ENCODE assay signal across 8 cellular contexts in the genomic region with DNA sequence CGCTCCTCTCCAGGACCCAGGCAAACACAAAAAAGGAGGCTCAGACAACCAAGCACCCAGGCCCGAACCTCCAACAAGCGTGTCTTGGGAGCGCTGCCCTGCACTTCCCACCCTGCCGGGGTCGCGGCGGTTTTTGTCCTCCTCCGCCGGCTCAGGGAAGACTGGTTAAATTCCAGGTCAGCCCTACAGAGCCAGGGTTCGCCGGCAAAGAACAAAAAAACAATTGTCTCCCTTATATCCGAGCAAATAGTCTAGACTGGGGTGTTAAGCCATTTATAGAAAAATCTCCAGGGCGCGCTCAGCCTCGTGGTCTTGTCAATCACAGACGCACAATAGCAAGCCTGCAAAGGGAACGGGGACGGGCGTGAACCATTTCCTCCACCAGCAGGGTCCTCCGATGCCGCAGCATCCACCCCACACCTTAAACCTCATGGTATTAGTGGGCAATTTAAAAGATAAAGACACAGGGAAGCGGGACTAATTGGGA. TPM values are rescaled to one million over a fixed set of nuclear protein-coding genes. Genes with fewer than 3 reads are reported as not detected.
A peak's percentile ranks its signal among the peaks of the same experiment; 100 is the strongest.
DNase-seq lines count a peak whose midpoint lies in the region; ATAC-seq and TF ChIP-seq lines count a peak whose summit lies in the region.

No MANE protein-coding gene starts in this region.

- peak overlapping the region in 1 of 2 donors; percentile 62 for H3K27ac ChIP-seq in coronary artery
- peak overlapping the region; percentile 28 to 34 for H3K27ac ChIP-seq in thoracic aorta

- H3K27ac Mint-ChIP-seq in activated CD4-positive, alpha-beta T cell treated with anti-CD3 and anti-CD28 coated beads, Interleukin-2, amount 10 ng/mL, durations not matched to agents 7 days and 5 days, result peak overlapping the region; percentile 91

- H3K4me1 Mint-ChIP-seq in activated CD4-positive, alpha-beta T cell treated with anti-CD3 and anti-CD28 coated beads, Interleukin-2, amount 10 ng/mL, durations not matched to agents 7 days and 5 days, result peaks cover 34% of the 10 kb centered on the region

- peaks cover 14% of the 10 kb centered on the region for H3K27me3 Mint-ChIP-seq in activated CD4-positive, alpha-beta T cell treated with anti-CD3 and anti-CD28 coated beads, Interleukin-2, amount 10 ng/mL, durations not matched to agents 7 days and 5 days

- H3K9me3 ChIP-seq in thoracic aorta, result no peaks in the 10 kb centered on the region

- no peak for ATAC-seq in thoracic aorta (ENCODE audit: insufficient number of reproducible peaks, low FRiP score, low read depth)
- no peak for ATAC-seq in GM18873 (IDR thresholded peaks at IDR 0.05; ENCODE audit: low FRiP score, unreplicated experiment)
- ATAC-seq in HG03108 (IDR thresholded peaks at IDR 0.05; ENCODE audit: unreplicated experiment), result no peak

- POLR2A ChIA-PET in activated CD4-positive, alpha-beta T cell treated with anti-CD3 and anti-CD28 coated beads, Interleukin-2, amount 10 ng/mL, durations not matched to agents 7 days and 5 days (lab: Charles Lee), result no interaction called here

- peak overlapping the region; percentile 90 for H3K4me3 Mint-ChIP-seq in activated CD4-positive, alpha-beta T cell treated with anti-CD3 and anti-CD28 coated beads, Interleukin-2, amount 10 ng/mL, durations not matched to agents 7 days and 5 days

- H3K36me3 Mint-ChIP-seq in activated CD4-positive, alpha-beta T cell treated with anti-CD3 and anti-CD28 coated beads, Interleukin-2, amount 10 ng/mL, durations not matched to agents 7 days and 5 days (ENCODE audit: low read depth), result peaks cover 4% of the 10 kb centered on the region

- H3K9me3 Mint-ChIP-seq in activated CD4-positive, alpha-beta T cell treated with anti-CD3 and anti-CD28 coated beads, Interleukin-2, amount 10 ng/mL, durations not matched to agents 7 days and 5 days, result no peaks in the 10 kb centered on the region

- CTCF ChIA-PET in activated CD4-positive, alpha-beta T cell treated with anti-CD3 and anti-CD28 coated beads, Interleukin-2, amount 10 ng/mL, durations not matched to agents 7 days and 5 days (lab: Charles Lee), result no interaction called here

- H3K4me1 ChIP-seq in thoracic aorta (ENCODE audit: control insufficient read depth in 1 of 2, low read depth in 2 of 2), result peaks cover 4 to 9% of the 10 kb centered on the region in 2 donors

- no peak for TF ChIP-seq CTCF in coronary artery (IDR thresholded peaks at IDR 0.05)
- no peak for TF ChIP-seq CTCF in thoracic aorta (IDR thresholded peaks at IDR 0.05)

- H3K27me3 ChIP-seq in thoracic aorta (replicated peaks; ENCODE audit: insufficient read depth), result no peaks in the 10 kb centered on the region

- H3K4me3 ChIP-seq in coronary artery (peak overlapping the region; percentile 76), thoracic aorta (peak overlapping the region; percentile 92)

- no peaks in the 10 kb centered on the region for H3K36me3 ChIP-seq in thoracic aorta

- DNase-seq in activated CD4-positive, alpha-beta T cell treated with anti-CD3 and anti-CD28 coated beads, Interleukin-2, amount 10 ng/mL, durations not matched to agents 7 days and 5 days, result peak; percentile 26
- no peak for DNase-seq in activated CD4-positive, alpha-beta T cell treated with anti-CD3 and anti-CD28 coated beads for 4 hours
- DNase-seq in coronary artery (ENCODE audit: low spot score) (no peak), medulla oblongata (ENCODE audit: extremely low spot score) (peak; percentile 62), thoracic aorta (ENCODE audit: low spot score) (no peak), CD1c-positive myeloid dendritic cell (ENCODE audit: extremely low spot score) (no peak)

RNA-seq across cellular contexts. Expression of a gene that starts 46.9 kb away (rescaled TPM):
- total RNA-seq in activated CD4-positive, alpha-beta T cell treated with anti-CD3 and anti-CD28 coated beads, Interleukin-2, amount 10 ng/mL, durations not matched to agents 7 days and 5 days, result 1 to 10 TPM; 6.9 to 7.3 TPM
- 10 to 100 TPM; 24.9 to 28.6 TPM for total RNA-seq in thoracic aorta

Comparison
In these comparisons a context has a peak if more than half of its experiments do, and no peak if none do; other contexts are left out.
1. DNase-seq: peak in activated CD4-positive, alpha-beta T cell treated with anti-CD3 and anti-CD28 coated beads, Interleukin-2, amount 10 ng/mL, durations not matched to agents 7 days and 5 days (single experiment) and medulla oblongata (single experiment); none in activated CD4-positive, alpha-beta T cell treated with anti-CD3 and anti-CD28 coated beads for 4 hours (0 of 2), coronary artery (single experiment), thoracic aorta (single experiment) and CD1c-positive myeloid dendritic cell (single experiment).